30 cellular contexts compared by ENCODE assay signal in genomic region chr11:98732947-98733346, GRCh38.
"Had no signal": no experiment of that assay in that cellular context is flagged by ENCODE, and none has a peak within 500 bp of the region (broad histone marks: within the 10 kb centered on the region; RNA-seq: fewer than 3 reads in every experiment).

No MANE protein-coding gene starts in this region.

- H3K4me3 ChIP-seq: neural progenitor cell, ovary, psoas muscle, right lobe of liver, sigmoid colon, smooth muscle cell, spleen, stomach, thoracic aorta, thyroid gland, tibial nerve, upper lobe of right lung, uterus had no signal

- H3K27me3 ChIP-seq: neural progenitor cell, ovary, right lobe of liver, sigmoid colon, spleen, stomach, thyroid gland, tibial nerve, upper lobe of right lung, uterus had no signal

- H3K4me1 ChIP-seq: neural progenitor cell, parathyroid adenoma, psoas muscle, right lobe of liver, sigmoid colon, spleen, stomach, tibial nerve, upper lobe of right lung, uterus had no signal

- H3K36me3 Mint-ChIP-seq: naive thymus-derived CD4-positive, alpha-beta T cell; natural killer cell; neural progenitor cell; stimulated activated naive B cell treated with anti-CD40 and anti-IgM and Interleukin-4, amounts not matched to agents 10 μg/mL and 1 μg/mL and 100 μg/mL, for 72 hours; type B pancreatic cell had no signal

- H3K27ac Mint-ChIP-seq: naive thymus-derived CD4-positive, alpha-beta T cell; natural killer cell; nephron; neural progenitor cell; progenitor cell of endocrine pancreas; stimulated activated naive B cell treated with anti-CD40 and anti-IgM and Interleukin-4, amounts not matched to agents 10 μg/mL and 1 μg/mL and 100 μg/mL, for 72 hours; stimulated activated naive CD8-positive, alpha-beta T cell treated with anti-CD3 and anti-CD28 coated beads, Interleukin-15, Interleukin-2, amounts not matched to agents 100 ng/mL and 50 ng/mL, for 24 hours; type B pancreatic cell had no signal

- H3K27me3 Mint-ChIP-seq: naive thymus-derived CD4-positive, alpha-beta T cell; progenitor cell of endocrine pancreas; stimulated activated naive B cell treated with anti-CD40 and anti-IgM and Interleukin-4, amounts not matched to agents 10 μg/mL and 1 μg/mL and 100 μg/mL, for 72 hours; stimulated activated naive CD8-positive, alpha-beta T cell treated with anti-CD3 and anti-CD28 coated beads, Interleukin-15, Interleukin-2, amounts not matched to agents 100 ng/mL and 50 ng/mL, for 24 hours; type B pancreatic cell had no signal

- H3K27ac ChIP-seq: neural progenitor cell, ovary, parathyroid adenoma, psoas muscle, right lobe of liver, sigmoid colon, spleen, stomach, thoracic aorta, thyroid gland, tibial nerve, upper lobe of right lung, uterus had no signal

- H3K9ac ChIP-seq: neural progenitor cell, parathyroid adenoma had no signal

- H3K4me1 Mint-ChIP-seq: naive thymus-derived CD4-positive, alpha-beta T cell; natural killer cell; stimulated activated naive B cell treated with anti-CD40 and anti-IgM and Interleukin-4, amounts not matched to agents 10 μg/mL and 1 μg/mL and 100 μg/mL, for 72 hours had no signal

- H3K36me3 ChIP-seq: neural progenitor cell, ovary, right lobe of liver, sigmoid colon, spleen, stomach, thoracic aorta, thyroid gland, tibial nerve, upper lobe of right lung, uterus had no signal

- H3K9me3 Mint-ChIP-seq: stimulated activated naive CD8-positive, alpha-beta T cell treated with anti-CD3 and anti-CD28 coated beads, Interleukin-15, Interleukin-2, amounts not matched to agents 100 ng/mL and 50 ng/mL, for 24 hours had no signal

- H3K9me3 ChIP-seq: ovary, psoas muscle, right lobe of liver, sigmoid colon, thoracic aorta, thyroid gland, tibial nerve, upper lobe of right lung, uterus had no signal

- H3K4me3 Mint-ChIP-seq: naive thymus-derived CD4-positive, alpha-beta T cell; natural killer cell; nephron; neural progenitor cell; stimulated activated naive B cell treated with anti-CD40 and anti-IgM and Interleukin-4, amounts not matched to agents 10 μg/mL and 1 μg/mL and 100 μg/mL, for 72 hours; stimulated activated naive CD8-positive, alpha-beta T cell treated with anti-CD3 and anti-CD28 coated beads, Interleukin-15, Interleukin-2, amounts not matched to agents 100 ng/mL and 50 ng/mL, for 24 hours; type B pancreatic cell had no signal

- DNase-seq: naive thymus-derived CD4-positive, alpha-beta T cell; natural killer cell; occipital lobe; ovary; posterior cingulate gyrus; psoas muscle; right cardiac atrium; right lobe of liver; sigmoid colon; spleen; stimulated activated CD4-positive, alpha-beta T cell treated with anti-CD3 and anti-CD28 coated beads, Interleukin-12 subunit alpha, Interleukin-12 subunit beta, amount 100 ng/mL, for 4 hours; stimulated activated CD4-positive, alpha-beta T cell treated with anti-CD3 and anti-CD28 coated beads, Interleukin-1b, Interleukin-23, amount 100 ng/mL, for 48 hours; stimulated activated CD4-positive, alpha-beta T cell treated with anti-CD3 and anti-CD28 coated beads, Interleukin-4, amount 100 ng/mL, for 1 hour; stimulated activated CD4-positive, alpha-beta T cell treated with anti-CD3 and anti-CD28 coated beads, Interleukin-4, amount 100 ng/mL, for 4 hours; stimulated activated CD8-positive, alpha-beta memory T cell treated with anti-CD3 and anti-CD28 coated beads, Interleukin-4, amount 100 ng/mL, for 48 hours; stimulated activated naive B cell treated with anti-CD40 and anti-IgM and Interleukin-4, amounts not matched to agents 10 μg/mL and 1 μg/mL and 100 μg/mL, for 72 hours; stimulated activated naive CD4-positive, alpha-beta T cell treated with Interleukin-2 at 50 U/mL for 16 hours; stomach; thyroid gland; upper lobe of right lung; uterus had no signal

- H2AFZ ChIP-seq: neural progenitor cell, parathyroid adenoma had no signal

- ATAC-seq: naive thymus-derived CD4-positive, alpha-beta T cell; natural killer cell; psoas muscle; right cardiac atrium; right lobe of liver; stimulated activated naive B cell treated with anti-CD40 and anti-IgM and Interleukin-4, amounts not matched to agents 10 μg/mL and 1 μg/mL and 100 μg/mL, for 72 hours; upper lobe of right lung had no signal

- H3K79me2 ChIP-seq: parathyroid adenoma had no signal

- H3K4me2 ChIP-seq: neural progenitor cell, smooth muscle cell had no signal
